Comparison of ENCODE assay signal across 8 cellular contexts in genomic region chr6:27091661-27092315, GRCh38.
DNase-seq lines count a peak whose midpoint lies in the region; ATAC-seq and TF ChIP-seq lines count a peak whose summit lies in the region.

No MANE protein-coding gene starts in this region.

- intact Hi-C loops in naive thymus-derived CD4-positive, alpha-beta T cell (cut with micrococcal nuclease): no loop called here

- H3K36me3 Mint-ChIP-seq in naive thymus-derived CD4-positive, alpha-beta T cell: peaks cover 0 to 5% (median 0%) of the 10 kb centered on the region in 5 donors

- peaks cover 0 to 15% (median 6%) of the 10 kb centered on the region in 11 donors for H3K9me3 Mint-ChIP-seq in naive thymus-derived CD4-positive, alpha-beta T cell

- peak overlapping the region; percentile 52 for H3K4me3 ChIP-seq in choroid plexus epithelial cell (ENCODE audit: low read depth, low read length)
- peak overlapping the region; percentile 19 for H3K4me3 ChIP-seq in naive thymus-derived CD4-positive, alpha-beta T cell (ENCODE audit: low read length)

- no peaks in the 10 kb centered on the region for H3K9me3 ChIP-seq in naive thymus-derived CD4-positive, alpha-beta T cell (ENCODE audit: control insufficient read depth in 2 of 3, low read length in 3 of 3)

- H3K4me1 ChIP-seq in naive thymus-derived CD4-positive, alpha-beta T cell (ENCODE audit: control insufficient read depth in 2 of 2, insufficient read depth in 2 of 2, low read length in 2 of 2): peaks cover 4 to 10% of the 10 kb centered on the region in 2 donors

- DNase-seq in activated T-cell treated with anti-CD3 and anti-CD28 coated beads for 48 hours (ENCODE audit: low read depth) (peak; percentile 47), activated T-cell treated with anti-CD3 and anti-CD28 coated beads for 4 hours (no peak), HK-2 (ENCODE audit: unreplicated experiment) (peak; percentile 67), SIG-M5 (lab: John Stamatoyannopoulos, UW) (peak; percentile 28), choroid plexus epithelial cell (ENCODE audit: low read depth) (peak; percentile 93), cerebellum (ENCODE audit: low spot score) (no peak), NCI-H2196 treated with DMSO at 0.1 percent for 48 hours (lab: John Stamatoyannopoulos, UW; ENCODE audit: unreplicated experiment) (no peak)
- DNase-seq in naive thymus-derived CD4-positive, alpha-beta T cell: peak in 2 of 9 donors; percentile 5 to 30

- H3K27me3 Mint-ChIP-seq in naive thymus-derived CD4-positive, alpha-beta T cell: peaks cover 72 to 90% (median 83%) of the 10 kb centered on the region in 5 donors

- CTCF ChIA-PET in naive thymus-derived CD4-positive, alpha-beta T cell (lab: Charles Lee): no interaction called here

- H3K27ac ChIP-seq in naive thymus-derived CD4-positive, alpha-beta T cell (ENCODE audit: low read depth, low read length): no peak overlapping the region

- peak overlapping the region; percentile 29 to 80 (median 55) for H3K4me3 Mint-ChIP-seq in naive thymus-derived CD4-positive, alpha-beta T cell

- peaks cover 15 to 20% of the 10 kb centered on the region in 2 donors for H3K27me3 ChIP-seq in naive thymus-derived CD4-positive, alpha-beta T cell (ENCODE audit: control insufficient read depth in 2 of 2, insufficient read depth in 2 of 2, low read length in 2 of 2)

- ATAC-seq in naive thymus-derived CD4-positive, alpha-beta T cell: no peak

- no peaks in the 10 kb centered on the region for H3K36me3 ChIP-seq in naive thymus-derived CD4-positive, alpha-beta T cell (ENCODE audit: control insufficient read depth in 2 of 3, insufficient read depth in 3 of 3, low read length in 3 of 3)

- no peak for TF ChIP-seq CTCF in choroid plexus epithelial cell (conservative IDR thresholded peaks at IDR 0.05; ENCODE audit: low read depth, low read length)

- H3K27ac Mint-ChIP-seq in naive thymus-derived CD4-positive, alpha-beta T cell: peak overlapping the region in 1 of 9 donors; percentile 26

- H3K4me1 Mint-ChIP-seq in naive thymus-derived CD4-positive, alpha-beta T cell: peaks cover 8 to 15% (median 13%) of the 10 kb centered on the region in 7 donors

- POLR2A ChIA-PET in naive thymus-derived CD4-positive, alpha-beta T cell (lab: Charles Lee): no interaction called here

Comparison
In these comparisons a context has a peak if more than half of its experiments do, and no peak if none do; other contexts are left out.
1. DNase-seq: peak in activated T-cell treated with anti-CD3 and anti-CD28 coated beads for 48 hours (single experiment), HK-2 (single experiment), SIG-M5 (single experiment) and choroid plexus epithelial cell (single experiment); none in activated T-cell treated with anti-CD3 and anti-CD28 coated beads for 4 hours (single experiment), cerebellum (single experiment) and NCI-H2196 treated with DMSO at 0.1 percent for 48 hours (single experiment).